8 cellular contexts compared by ENCODE assay signal in genomic region chr14:85529803-85530574, GRCh38. TPM values are rescaled to one million over a fixed set of nuclear protein-coding genes. Genes with fewer than 3 reads are reported as not detected.
DNase-seq lines count a peak whose midpoint lies in the region; ATAC-seq and TF ChIP-seq lines count a peak whose summit lies in the region.

Gene FLRT2 (plus strand): TSS chr14:85530144. CDS start chr14:85621515, 91,371 bp downstream.

- intact Hi-C loops in gastrocnemius medialis (cut with DNase I; ENCODE audit: low total_unique reads): loop anchor here (2.0 to 5.0 kb wide), 3 partner anchors 97 to 267 kb away; no protein-coding TSS in a partner anchor

- TF ChIP-seq POLR2A in gastrocnemius medialis (IDR thresholded peaks at IDR 0.05): no peak

- TF ChIP-seq CTCF in brain (conservative IDR thresholded peaks at IDR 0.05) (no peak), gastrocnemius medialis (IDR thresholded peaks at IDR 0.05 in 4 of 5, conservative IDR thresholded peaks at IDR 0.05 in 1 of 5) (no peak)

- no peaks in the 10 kb centered on the region for H3K36me3 ChIP-seq in gastrocnemius medialis

- peaks cover 41% of the 10 kb centered on the region for H3K4me1 Mint-ChIP-seq in brain

- H3K4me3 ChIP-seq in gastrocnemius medialis: peak within 1 kb of the TSS; percentile 73 to 79 (median 74)

- DNase-seq in HT1080 (ENCODE audit: low read depth) (peak; percentile 40), iPS-NIHi11 (ENCODE audit: low spot score) (peak; percentile 41), gastrocnemius medialis (peak; percentile 28 to 57), DMS79 (lab: John Stamatoyannopoulos, UW) (no peak)

- H3K27me3 Mint-ChIP-seq in brain: peaks cover 33% of the 10 kb centered on the region

- no peaks in the 10 kb centered on the region for H3K9me3 ChIP-seq in gastrocnemius medialis

- in situ Hi-C loops in gastrocnemius medialis (cut with MboI; ENCODE audit: low sequenced_read_pairs in 4 of 4): loop anchor here in 1 of 4 donors (10.0 kb wide), 1 partner anchor 85 kb away; no protein-coding TSS in a partner anchor

- H3K4me1 ChIP-seq in gastrocnemius medialis: peaks cover 0 to 4% of the 10 kb centered on the region in 2 donors

- H3K4me3 Mint-ChIP-seq in brain: peak within 1 kb of the TSS; percentile 92 to 98 (median 96)

- peaks cover 0 to 4% (median 0%) of the 10 kb centered on the region in 5 experiments for H3K9me3 Mint-ChIP-seq in brain

- peaks cover 0 to 2% (median 0%) of the 10 kb centered on the region in 3 donors for H3K27me3 ChIP-seq in gastrocnemius medialis

- ATAC-seq in gastrocnemius medialis: peak in 1 of 2 donors; percentile 0
- ATAC-seq in GM18520 (IDR thresholded peaks at IDR 0.05; ENCODE audit: unreplicated experiment): no peak
- no peak for ATAC-seq in GM21528 (IDR thresholded peaks at IDR 0.05; ENCODE audit: low FRiP score, unreplicated experiment)
- ATAC-seq in HG02642 (IDR thresholded peaks at IDR 0.05; ENCODE audit: poor library complexity, unreplicated experiment): no peak

- peak within 1 kb of the TSS; percentile 83 to 91 (median 90) for H3K27ac ChIP-seq in gastrocnemius medialis

- H3K36me3 Mint-ChIP-seq in brain: no peaks in the 10 kb centered on the region

- peak within 1 kb of the TSS; percentile 81 to 98 (median 96) for H3K27ac Mint-ChIP-seq in brain

RNA-seq across cellular contexts. Expression of gene FLRT2, which starts in this region (rescaled TPM):
- total RNA-seq in HT1080 (2014; rRNA removed; shearing (Covaris generic)): 6.7 and 7.2 TPM in 2 replicates
- 0.78 and 0.84 TPM in 2 replicates for polyA plus RNA-seq in HT1080 (2015; cell fraction: cytosol; rRNA removed)
- 8.0 and 9.4 TPM in 2 replicates for polyA plus RNA-seq in HT1080 (2015; cell fraction: nucleus; rRNA removed)
- 3.9 TPM for polyA plus RNA-seq in brain (ENCODE audit: insufficient read depth, low read depth, low replicate concordance)
- total RNA-seq in gastrocnemius medialis: 1 to 10 TPM; 2.2 to 7.1 (median 5.4) TPM
